Comparison of ENCODE assay signal across 16 cellular contexts in genomic region chr3:90011596-90011995, GRCh38.
"Had no signal": no experiment of that assay in that cellular context is flagged by ENCODE, and none has a peak within 500 bp of the region (broad histone marks: within the 10 kb centered on the region; RNA-seq: fewer than 3 reads in every experiment).

No MANE protein-coding gene starts in this region.

- H3K4me1 ChIP-seq: body of pancreas, psoas muscle had no signal

- H3K27me3 Mint-ChIP-seq: activated CD4-positive, alpha-beta memory T cell treated with anti-CD3 and anti-CD28 coated beads, Interleukin-2, amount 10 ng/mL, durations not matched to agents 7 days and 5 days; activated naive CD4-positive, alpha-beta T cell treated with anti-CD3 and anti-CD28 coated beads, Interleukin-2, amount 50 U/mL, for 24 hours; natural killer cell treated with Interleukin-12 subunit alpha and Interleukin-12 subunit beta and Interleukin-15 and Interleukin-18, amount 100 ng/mL, for 72 hours; stimulated activated memory B cell treated with anti-CD40 and anti-IgM and Interleukin-4, amounts not matched to agents 10 μg/mL and 1 μg/mL and 100 μg/mL, for 72 hours had no signal

- H3K36me3 ChIP-seq: lower lobe of right lung had no signal

- ATAC-seq: activated T-cell treated with anti-CD3 and anti-CD28 coated beads, Interleukin-2, amount 50 U/mL, for 4 hours; body of pancreas; mucosa of descending colon; natural killer cell treated with Interleukin-12 subunit alpha and Interleukin-12 subunit beta and Interleukin-15 and Interleukin-18, amount 100 ng/mL, for 72 hours; psoas muscle; stimulated activated memory B cell treated with anti-CD40 and anti-IgM and Interleukin-4, amounts not matched to agents 10 μg/mL and 1 μg/mL and 100 μg/mL, for 72 hours had no signal

- H3K4me3 Mint-ChIP-seq: activated CD4-positive, alpha-beta memory T cell treated with anti-CD3 and anti-CD28 coated beads, Interleukin-2, amount 10 ng/mL, durations not matched to agents 7 days and 5 days; activated naive CD4-positive, alpha-beta T cell treated with anti-CD3 and anti-CD28 coated beads, Interleukin-2, amount 50 U/mL, for 24 hours; activated T-cell treated with anti-CD3 and anti-CD28 coated beads, Interleukin-2, amount 50 U/mL, for 4 hours; natural killer cell treated with Interleukin-12 subunit alpha and Interleukin-12 subunit beta and Interleukin-15 and Interleukin-18, amount 100 ng/mL, for 72 hours; stimulated activated memory B cell treated with anti-CD40 and anti-IgM and Interleukin-4, amounts not matched to agents 10 μg/mL and 1 μg/mL and 100 μg/mL, for 72 hours had no signal

- H3K27ac ChIP-seq: body of pancreas, lower lobe of right lung, psoas muscle had no signal

- H3K36me3 Mint-ChIP-seq: activated naive CD4-positive, alpha-beta T cell treated with anti-CD3 and anti-CD28 coated beads, Interleukin-2, amount 50 U/mL, for 24 hours; natural killer cell treated with Interleukin-12 subunit alpha and Interleukin-12 subunit beta and Interleukin-15 and Interleukin-18, amount 100 ng/mL, for 72 hours; stimulated activated memory B cell treated with anti-CD40 and anti-IgM and Interleukin-4, amounts not matched to agents 10 μg/mL and 1 μg/mL and 100 μg/mL, for 72 hours had no signal

- H3K9me3 ChIP-seq: body of pancreas, lower lobe of right lung, mucosa of descending colon, psoas muscle had no signal

- H3K4me3 ChIP-seq: body of pancreas, lower lobe of right lung, mucosa of descending colon, psoas muscle had no signal

- H3K27ac Mint-ChIP-seq: activated CD4-positive, alpha-beta memory T cell treated with anti-CD3 and anti-CD28 coated beads, Interleukin-2, amount 10 ng/mL, durations not matched to agents 7 days and 5 days; activated naive CD4-positive, alpha-beta T cell treated with anti-CD3 and anti-CD28 coated beads, Interleukin-2, amount 50 U/mL, for 24 hours; natural killer cell treated with Interleukin-12 subunit alpha and Interleukin-12 subunit beta and Interleukin-15 and Interleukin-18, amount 100 ng/mL, for 72 hours; stimulated activated memory B cell treated with anti-CD40 and anti-IgM and Interleukin-4, amounts not matched to agents 10 μg/mL and 1 μg/mL and 100 μg/mL, for 72 hours had no signal

- H3K4me1 Mint-ChIP-seq: activated CD4-positive, alpha-beta memory T cell treated with anti-CD3 and anti-CD28 coated beads, Interleukin-2, amount 10 ng/mL, durations not matched to agents 7 days and 5 days; activated naive CD4-positive, alpha-beta T cell treated with anti-CD3 and anti-CD28 coated beads, Interleukin-2, amount 50 U/mL, for 24 hours; stimulated activated memory B cell treated with anti-CD40 and anti-IgM and Interleukin-4, amounts not matched to agents 10 μg/mL and 1 μg/mL and 100 μg/mL, for 72 hours had no signal

- H3K27me3 ChIP-seq: body of pancreas had no signal

- DNase-seq: activated CD4-positive, alpha-beta memory T cell treated with anti-CD3 and anti-CD28 coated beads, Interleukin-2, amount 10 ng/mL, durations not matched to agents 7 days and 5 days; activated CD4-positive, alpha-beta T cell treated with anti-CD3 and anti-CD28 coated beads for 4 hours; activated effector memory CD4-positive, alpha-beta T cell treated with Interleukin-2 at 50 U/mL for 16 hours; activated T-cell treated with anti-CD3 and anti-CD28 coated beads, Interleukin-2, amount 50 U/mL, for 4 hours; body of pancreas; cerebellar nuclear complex; effector CD8-positive, alpha-beta T cell; foreskin melanocyte; lower lobe of right lung; mucosa of descending colon; psoas muscle; stimulated activated CD4-positive, alpha-beta T cell treated with anti-CD3 and anti-CD28 coated beads, Interleukin-2, amount 100 ng/mL, for 48 hours; T-helper 2 cell had no signal
